ENCODE assay signal across 1 cellular context in the genomic region with DNA sequence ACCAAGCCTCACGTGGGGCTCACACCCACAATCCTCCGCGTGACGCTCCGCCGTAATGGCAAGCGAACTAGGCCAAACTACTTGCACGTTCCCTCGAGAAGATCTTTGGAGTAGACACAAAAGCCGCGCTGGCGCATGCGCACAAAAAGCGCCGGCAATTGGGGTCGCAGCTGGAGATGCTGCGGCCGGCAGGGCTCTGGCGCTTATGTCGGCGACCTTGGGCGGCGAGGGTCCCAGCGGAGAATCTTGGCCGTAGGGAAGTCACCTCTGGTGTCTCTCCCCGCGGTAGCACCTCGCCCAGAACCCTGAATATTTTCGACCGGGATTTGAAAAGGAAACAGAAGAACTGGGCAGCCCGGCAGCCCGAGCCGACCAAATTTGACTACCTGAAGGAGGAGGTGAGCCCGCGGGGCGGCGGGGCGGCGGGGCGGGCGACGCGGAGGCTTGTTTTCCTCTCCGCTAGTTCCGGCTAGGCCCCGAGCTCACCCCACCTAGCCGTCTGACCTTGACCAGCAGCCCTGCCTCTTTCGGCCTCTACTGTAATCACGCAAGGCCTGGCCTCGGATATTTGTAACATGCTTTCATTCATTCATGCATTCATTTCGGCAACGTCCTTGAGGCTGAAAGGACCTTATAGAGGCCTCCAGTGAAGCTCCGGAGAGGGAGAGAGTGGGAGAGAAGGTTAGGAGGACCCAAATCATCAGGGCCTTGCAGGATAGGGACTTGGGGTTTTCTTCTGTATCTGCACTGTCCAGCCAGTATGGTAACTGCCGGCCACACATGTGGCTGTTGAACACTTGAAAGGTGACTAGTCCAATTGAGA.
TF ChIP-seq lines count a peak whose summit lies in the region.

A gene with protein sequence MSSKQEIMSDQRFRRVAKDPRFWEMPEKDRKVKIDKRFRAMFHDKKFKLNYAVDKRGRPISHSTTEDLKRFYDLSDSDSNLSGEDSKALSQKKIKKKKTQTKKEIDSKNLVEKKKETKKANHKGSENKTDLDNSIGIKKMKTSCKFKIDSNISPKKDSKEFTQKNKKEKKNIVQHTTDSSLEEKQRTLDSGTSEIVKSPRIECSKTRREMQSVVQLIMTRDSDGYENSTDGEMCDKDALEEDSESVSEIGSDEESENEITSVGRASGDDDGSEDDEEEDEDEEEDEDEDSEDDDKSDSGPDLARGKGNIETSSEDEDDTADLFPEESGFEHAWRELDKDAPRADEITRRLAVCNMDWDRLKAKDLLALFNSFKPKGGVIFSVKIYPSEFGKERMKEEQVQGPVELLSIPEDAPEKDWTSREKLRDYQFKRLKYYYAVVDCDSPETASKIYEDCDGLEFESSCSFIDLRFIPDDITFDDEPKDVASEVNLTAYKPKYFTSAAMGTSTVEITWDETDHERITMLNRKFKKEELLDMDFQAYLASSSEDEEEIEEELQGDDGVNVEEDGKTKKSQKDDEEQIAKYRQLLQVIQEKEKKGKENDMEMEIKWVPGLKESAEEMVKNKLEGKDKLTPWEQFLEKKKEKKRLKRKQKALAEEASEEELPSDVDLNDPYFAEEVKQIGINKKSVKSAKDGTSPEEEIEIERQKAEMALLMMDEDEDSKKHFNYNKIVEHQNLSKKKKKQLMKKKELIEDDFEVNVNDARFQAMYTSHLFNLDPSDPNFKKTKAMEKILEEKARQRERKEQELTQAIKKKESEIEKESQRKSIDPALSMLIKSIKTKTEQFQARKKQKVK (minus strand): TSS at position 27 of the 823 bp plus-strand sequence. CDS start 1,779 bp downstream, outside the sequence.
A gene with protein sequence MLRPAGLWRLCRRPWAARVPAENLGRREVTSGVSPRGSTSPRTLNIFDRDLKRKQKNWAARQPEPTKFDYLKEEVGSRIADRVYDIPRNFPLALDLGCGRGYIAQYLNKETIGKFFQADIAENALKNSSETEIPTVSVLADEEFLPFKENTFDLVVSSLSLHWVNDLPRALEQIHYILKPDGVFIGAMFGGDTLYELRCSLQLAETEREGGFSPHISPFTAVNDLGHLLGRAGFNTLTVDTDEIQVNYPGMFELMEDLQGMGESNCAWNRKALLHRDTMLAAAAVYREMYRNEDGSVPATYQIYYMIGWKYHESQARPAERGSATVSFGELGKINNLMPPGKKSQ (plus strand): TSS at position 136 of the 823 bp plus-strand sequence. CDS start 41 bp downstream, at position 177.

TF ChIP-seq in GM12878, 131 proteins besides CTCF, POLR2A, EP300 and RAD21 (continues in another document):
- TF ChIP-seq GATAD2B (conservative IDR thresholded peaks at IDR 0.05; ENCODE audit: low read depth) (no peak), CBFB (IDR thresholded peaks at IDR 0.05; ENCODE audit: low read depth) (peak; percentile 76), RELA (IDR thresholded peaks at IDR 0.05; ENCODE audit: borderline replicate concordance, partially characterized antibody) (peak; percentile 84), HCFC1 (IDR thresholded peaks at IDR 0.05; ENCODE audit: low read length) (peak; percentile 81), MYB (IDR thresholded peaks at IDR 0.05; ENCODE audit: borderline replicate concordance, low read depth, low read length) (0 out of 2 replicates have a peak, but pooled peaks have one; percentile 39), ZNF24 (IDR thresholded peaks at IDR 0.05) (no peak; the same call in 1 of the 2 replicates), HDAC2 (IDR thresholded peaks at IDR 0.05) (no peak), FOXK2 (IDR thresholded peaks at IDR 0.05) (peak; percentile 69; the same call in 1 of the 2 replicates), TCF12 (IDR thresholded peaks at IDR 0.05; ENCODE audit: low read depth, low read length) (no peak), TAF1 (IDR thresholded peaks at IDR 0.05; ENCODE audit: borderline replicate concordance, low read depth, low read length) (peak; percentile 90), ESRRA (IDR thresholded peaks at IDR 0.05; ENCODE audit: low read length) (peak; percentile 86; the same call in 1 of the 2 replicates), MEF2B (IDR thresholded peaks at IDR 0.05; ENCODE audit: partially characterized antibody, poor library complexity, severe bottlenecking) (no peak), ZNF217 (IDR thresholded peaks at IDR 0.05) (no peak), SMAD5 (IDR thresholded peaks at IDR 0.05; ENCODE audit: low read depth) (peak; percentile 11; the same call in 1 of the 2 replicates), TCF3 (IDR thresholded peaks at IDR 0.05; ENCODE audit: borderline replicate concordance, insufficient read depth, low read depth, low read length) (no peak; the same call in 1 of the 2 replicates), CREB1 (IDR thresholded peaks at IDR 0.05; ENCODE audit: low read depth) (peak; percentile 93), ZBED1 (IDR thresholded peaks at IDR 0.05; ENCODE audit: borderline replicate concordance) (no peak), SUZ12 (IDR thresholded peaks at IDR 0.05; ENCODE audit: unreplicated experiment) (no peak), ZNF622 (IDR thresholded peaks at IDR 0.05) (no peak), IRF4 (IDR thresholded peaks at IDR 0.05; ENCODE audit: low read depth, low read length) (0 out of 2 replicates have a peak, but pooled peaks have one; percentile 75), ETV6 (conservative IDR thresholded peaks at IDR 0.05 in 1 of 2, IDR thresholded peaks at IDR 0.05 in 1 of 2; ENCODE audit: borderline replicate concordance in 1 of 2, low read depth in 1 of 2) (0 out of 4 replicates have a peak, but pooled peaks of 1 of the 2 experiments have one; percentile 19), NFIC (IDR thresholded peaks at IDR 0.05; ENCODE audit: low read depth, low read length) (0 out of 2 replicates have a peak, but pooled peaks have one; percentile 47), EED (IDR thresholded peaks at IDR 0.05; ENCODE audit: low read depth) (no peak)
- TF ChIP-seq, protein P1, sequence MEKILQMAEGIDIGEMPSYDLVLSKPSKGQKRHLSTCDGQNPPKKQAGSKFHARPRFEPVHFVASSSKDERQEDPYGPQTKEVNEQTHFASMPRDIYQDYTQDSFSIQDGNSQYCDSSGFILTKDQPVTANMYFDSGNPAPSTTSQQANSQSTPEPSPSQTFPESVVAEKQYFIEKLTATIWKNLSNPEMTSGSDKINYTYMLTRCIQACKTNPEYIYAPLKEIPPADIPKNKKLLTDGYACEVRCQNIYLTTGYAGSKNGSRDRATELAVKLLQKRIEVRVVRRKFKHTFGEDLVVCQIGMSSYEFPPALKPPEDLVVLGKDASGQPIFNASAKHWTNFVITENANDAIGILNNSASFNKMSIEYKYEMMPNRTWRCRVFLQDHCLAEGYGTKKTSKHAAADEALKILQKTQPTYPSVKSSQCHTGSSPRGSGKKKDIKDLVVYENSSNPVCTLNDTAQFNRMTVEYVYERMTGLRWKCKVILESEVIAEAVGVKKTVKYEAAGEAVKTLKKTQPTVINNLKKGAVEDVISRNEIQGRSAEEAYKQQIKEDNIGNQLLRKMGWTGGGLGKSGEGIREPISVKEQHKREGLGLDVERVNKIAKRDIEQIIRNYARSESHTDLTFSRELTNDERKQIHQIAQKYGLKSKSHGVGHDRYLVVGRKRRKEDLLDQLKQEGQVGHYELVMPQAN (conservative IDR thresholded peaks at IDR 0.05): peak; percentile 72; the same call in 1 of the 2 replicates
- TF ChIP-seq, protein P2, sequence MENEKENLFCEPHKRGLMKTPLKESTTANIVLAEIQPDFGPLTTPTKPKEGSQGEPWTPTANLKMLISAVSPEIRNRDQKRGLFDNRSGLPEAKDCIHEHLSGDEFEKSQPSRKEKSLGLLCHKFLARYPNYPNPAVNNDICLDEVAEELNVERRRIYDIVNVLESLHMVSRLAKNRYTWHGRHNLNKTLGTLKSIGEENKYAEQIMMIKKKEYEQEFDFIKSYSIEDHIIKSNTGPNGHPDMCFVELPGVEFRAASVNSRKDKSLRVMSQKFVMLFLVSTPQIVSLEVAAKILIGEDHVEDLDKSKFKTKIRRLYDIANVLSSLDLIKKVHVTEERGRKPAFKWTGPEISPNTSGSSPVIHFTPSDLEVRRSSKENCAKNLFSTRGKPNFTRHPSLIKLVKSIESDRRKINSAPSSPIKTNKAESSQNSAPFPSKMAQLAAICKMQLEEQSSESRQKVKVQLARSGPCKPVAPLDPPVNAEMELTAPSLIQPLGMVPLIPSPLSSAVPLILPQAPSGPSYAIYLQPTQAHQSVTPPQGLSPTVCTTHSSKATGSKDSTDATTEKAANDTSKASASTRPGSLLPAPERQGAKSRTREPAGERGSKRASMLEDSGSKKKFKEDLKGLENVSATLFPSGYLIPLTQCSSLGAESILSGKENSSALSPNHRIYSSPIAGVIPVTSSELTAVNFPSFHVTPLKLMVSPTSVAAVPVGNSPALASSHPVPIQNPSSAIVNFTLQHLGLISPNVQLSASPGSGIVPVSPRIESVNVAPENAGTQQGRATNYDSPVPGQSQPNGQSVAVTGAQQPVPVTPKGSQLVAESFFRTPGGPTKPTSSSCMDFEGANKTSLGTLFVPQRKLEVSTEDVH (IDR thresholded peaks at IDR 0.05; ENCODE audit: low read depth, partially characterized antibody): no peak
- TF ChIP-seq, protein P3, sequence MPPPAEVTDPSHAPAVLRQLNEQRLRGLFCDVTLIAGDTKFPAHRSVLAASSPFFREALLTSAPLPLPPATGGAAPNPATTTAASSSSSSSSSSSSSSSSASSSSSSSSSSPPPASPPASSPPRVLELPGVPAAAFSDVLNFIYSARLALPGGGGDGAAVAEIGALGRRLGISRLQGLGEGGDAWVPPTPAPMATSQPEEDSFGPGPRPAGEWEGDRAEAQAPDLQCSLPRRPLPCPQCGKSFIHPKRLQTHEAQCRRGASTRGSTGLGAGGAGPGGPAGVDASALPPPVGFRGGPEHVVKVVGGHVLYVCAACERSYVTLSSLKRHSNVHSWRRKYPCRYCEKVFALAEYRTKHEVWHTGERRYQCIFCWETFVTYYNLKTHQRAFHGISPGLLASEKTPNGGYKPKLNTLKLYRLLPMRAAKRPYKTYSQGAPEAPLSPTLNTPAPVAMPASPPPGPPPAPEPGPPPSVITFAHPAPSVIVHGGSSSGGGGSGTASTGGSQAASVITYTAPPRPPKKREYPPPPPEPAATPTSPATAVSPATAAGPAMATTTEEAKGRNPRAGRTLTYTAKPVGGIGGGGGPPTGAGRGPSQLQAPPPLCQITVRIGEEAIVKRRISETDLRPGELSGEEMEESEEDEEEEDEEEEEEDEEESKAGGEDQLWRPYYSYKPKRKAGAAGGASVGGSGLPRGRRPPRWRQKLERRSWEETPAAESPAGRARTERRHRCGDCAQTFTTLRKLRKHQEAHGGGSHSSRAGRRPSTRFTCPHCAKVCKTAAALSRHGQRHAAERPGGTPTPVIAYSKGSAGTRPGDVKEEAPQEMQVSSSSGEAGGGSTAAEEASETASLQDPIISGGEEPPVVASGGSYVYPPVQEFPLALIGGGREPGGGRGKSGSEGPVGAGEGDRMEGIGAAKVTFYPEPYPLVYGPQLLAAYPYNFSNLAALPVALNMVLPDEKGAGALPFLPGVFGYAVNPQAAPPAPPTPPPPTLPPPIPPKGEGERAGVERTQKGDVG (CRISPR knock-in tag; IDR thresholded peaks at IDR 0.05): no peak
- TF ChIP-seq, protein P4, sequence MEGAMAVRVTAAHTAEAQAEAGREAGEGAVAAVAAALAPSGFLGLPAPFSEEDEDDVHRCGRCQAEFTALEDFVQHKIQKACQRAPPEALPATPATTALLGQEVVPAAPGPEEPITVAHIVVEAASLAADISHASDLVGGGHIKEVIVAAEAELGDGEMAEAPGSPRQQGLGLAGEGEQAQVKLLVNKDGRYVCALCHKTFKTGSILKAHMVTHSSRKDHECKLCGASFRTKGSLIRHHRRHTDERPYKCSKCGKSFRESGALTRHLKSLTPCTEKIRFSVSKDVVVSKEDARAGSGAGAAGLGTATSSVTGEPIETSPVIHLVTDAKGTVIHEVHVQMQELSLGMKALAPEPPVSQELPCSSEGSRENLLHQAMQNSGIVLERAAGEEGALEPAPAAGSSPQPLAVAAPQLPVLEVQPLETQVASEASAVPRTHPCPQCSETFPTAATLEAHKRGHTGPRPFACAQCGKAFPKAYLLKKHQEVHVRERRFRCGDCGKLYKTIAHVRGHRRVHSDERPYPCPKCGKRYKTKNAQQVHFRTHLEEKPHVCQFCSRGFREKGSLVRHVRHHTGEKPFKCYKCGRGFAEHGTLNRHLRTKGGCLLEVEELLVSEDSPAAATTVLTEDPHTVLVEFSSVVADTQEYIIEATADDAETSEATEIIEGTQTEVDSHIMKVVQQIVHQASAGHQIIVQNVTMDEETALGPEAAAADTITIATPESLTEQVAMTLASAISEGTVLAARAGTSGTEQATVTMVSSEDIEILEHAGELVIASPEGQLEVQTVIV (IDR thresholded peaks at IDR 0.05; ENCODE audit: borderline replicate concordance, partially characterized antibody): no peak
- TF ChIP-seq, protein P5, sequence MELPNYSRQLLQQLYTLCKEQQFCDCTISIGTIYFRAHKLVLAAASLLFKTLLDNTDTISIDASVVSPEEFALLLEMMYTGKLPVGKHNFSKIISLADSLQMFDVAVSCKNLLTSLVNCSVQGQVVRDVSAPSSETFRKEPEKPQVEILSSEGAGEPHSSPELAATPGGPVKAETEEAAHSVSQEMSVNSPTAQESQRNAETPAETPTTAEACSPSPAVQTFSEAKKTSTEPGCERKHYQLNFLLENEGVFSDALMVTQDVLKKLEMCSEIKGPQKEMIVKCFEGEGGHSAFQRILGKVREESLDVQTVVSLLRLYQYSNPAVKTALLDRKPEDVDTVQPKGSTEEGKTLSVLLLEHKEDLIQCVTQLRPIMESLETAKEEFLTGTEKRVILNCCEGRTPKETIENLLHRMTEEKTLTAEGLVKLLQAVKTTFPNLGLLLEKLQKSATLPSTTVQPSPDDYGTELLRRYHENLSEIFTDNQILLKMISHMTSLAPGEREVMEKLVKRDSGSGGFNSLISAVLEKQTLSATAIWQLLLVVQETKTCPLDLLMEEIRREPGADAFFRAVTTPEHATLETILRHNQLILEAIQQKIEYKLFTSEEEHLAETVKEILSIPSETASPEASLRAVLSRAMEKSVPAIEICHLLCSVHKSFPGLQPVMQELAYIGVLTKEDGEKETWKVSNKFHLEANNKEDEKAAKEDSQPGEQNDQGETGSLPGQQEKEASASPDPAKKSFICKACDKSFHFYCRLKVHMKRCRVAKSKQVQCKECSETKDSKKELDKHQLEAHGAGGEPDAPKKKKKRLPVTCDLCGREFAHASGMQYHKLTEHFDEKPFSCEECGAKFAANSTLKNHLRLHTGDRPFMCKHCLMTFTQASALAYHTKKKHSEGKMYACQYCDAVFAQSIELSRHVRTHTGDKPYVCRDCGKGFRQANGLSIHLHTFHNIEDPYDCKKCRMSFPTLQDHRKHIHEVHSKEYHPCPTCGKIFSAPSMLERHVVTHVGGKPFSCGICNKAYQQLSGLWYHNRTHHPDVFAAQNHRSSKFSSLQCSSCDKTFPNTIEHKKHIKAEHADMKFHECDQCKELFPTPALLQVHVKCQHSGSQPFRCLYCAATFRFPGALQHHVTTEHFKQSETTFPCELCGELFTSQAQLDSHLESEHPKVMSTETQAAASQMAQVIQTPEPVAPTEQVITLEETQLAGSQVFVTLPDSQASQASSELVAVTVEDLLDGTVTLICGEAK (IDR thresholded peaks at IDR 0.05; ENCODE audit: borderline replicate concordance): no peak
